ENCODE assay signal across 21 cellular contexts in genomic region chr17:71726320-71726719, GRCh38.
DNase-seq lines count a peak whose midpoint lies in the region; ATAC-seq and TF ChIP-seq lines count a peak whose summit lies in the region.
"Had no signal": no experiment of that assay in that cellular context is flagged by ENCODE, and none has a peak within 500 bp of the region (broad histone marks: within the 10 kb centered on the region; RNA-seq: fewer than 3 reads in every experiment).

No MANE protein-coding gene starts in this region.

- H3K36me3 ChIP-seq in SK-N-SH (replicated peaks in 1 of 2; ENCODE audit: control insufficient read depth in 1 of 2, insufficient read depth in 2 of 2, low read length in 1 of 2) = no peaks in the 10 kb centered on the region
- no peaks in the 10 kb centered on the region for H3K36me3 ChIP-seq in skeletal muscle satellite cell (ENCODE audit: insufficient read depth, low read length)
- H3K36me3 ChIP-seq: brain microvascular endothelial cell, colonic mucosa had no signal

- 36% methylated on average over 5 of the region's 5 CpGs for WGBS in SK-N-SH (ENCODE audit: low lambda C conversion rate)

- TF ChIP-seq RAD21 in SK-N-SH (IDR thresholded peaks at IDR 0.05; ENCODE audit: low read length) = no peak

- H3K4me2 ChIP-seq in SK-N-SH = no peak overlapping the region
- peak overlapping the region; percentile 54 for H3K4me2 ChIP-seq in skeletal muscle satellite cell (ENCODE audit: low read length)
- H3K4me2 ChIP-seq: GM23338 had no signal

- DNase-seq in SK-N-SH = no peak
- DNase-seq in NCI-H446 (lab: John Stamatoyannopoulos, UW) = peak; percentile 71 to 88
- DNase-seq in cerebellum (ENCODE audit: low spot score) = peak; percentile 2
- DNase-seq in NCI-H510A (lab: John Stamatoyannopoulos, UW) = no peak
- DNase-seq: activated naive CD4-positive, alpha-beta T cell treated with anti-CD3 and anti-CD28 coated beads, Interleukin-2, amount 10 ng/mL, durations not matched to agents 7 days and 5 days; activated T-cell treated with anti-CD3 and anti-CD28 coated beads, Interleukin-2, amount 50 U/mL, for 1 hour; brain microvascular endothelial cell; Caco-2; colonic mucosa; foreskin fibroblast; KBM-7; naive B cell; NCI-H2227 treated with DMSO at 0.1 percent for 48 hours; right cardiac atrium; SHP77; stimulated activated naive B cell treated with anti-CD40 and anti-IgM and Interleukin-4, amounts not matched to agents 10 μg/mL and 1 μg/mL and 100 μg/mL, for 72 hours had no signal

- TF ChIP-seq EP300 in SK-N-SH (IDR thresholded peaks at IDR 0.05; ENCODE audit: borderline replicate concordance in 1 of 2, low read depth in 1 of 2, low read length in 1 of 2) = no peak

- H3F3A ChIP-seq in SK-N-SH (replicated peaks; ENCODE audit: insufficient read depth) = no peaks in the 10 kb centered on the region

- no peaks in the 10 kb centered on the region for H3K9me2 ChIP-seq in SK-N-SH

- POLR2A ChIA-PET in SK-N-SH (lab: Yijun Ruan, JAX) = no interaction called here

- H3K9me3 ChIP-seq in SK-N-SH (no peaks in the 10 kb centered on the region), skeletal muscle satellite cell (replicated peaks; ENCODE audit: low read length) (no peaks in the 10 kb centered on the region)
- H3K9me3 ChIP-seq: Caco-2, colonic mucosa had no signal

- 0 out of 2 replicates have a peak overlapping the region, but pooled peaks have one; percentile 7 for H2AFZ ChIP-seq in SK-N-SH (ENCODE audit: low read depth)
- H2AFZ ChIP-seq: GM23338 had no signal

- CTCF ChIA-PET in SK-N-SH (lab: Yijun Ruan, JAX) = no interaction called here

- H3K4me3 ChIP-seq in SK-N-SH (ENCODE audit: low read depth in 2 of 2, low read length in 1 of 2) (0 out of 4 replicates have a peak overlapping the region, but pooled peaks of 1 of the 2 experiments have one; percentile 9), skeletal muscle satellite cell (ENCODE audit: low read length) (no peak overlapping the region)
- H3K4me3 ChIP-seq: colonic mucosa, GM23338 had no signal

- no peaks in the 10 kb centered on the region for H3K79me2 ChIP-seq in SK-N-SH (ENCODE audit: insufficient read depth)

- H3K4me1 ChIP-seq in SK-N-SH (ENCODE audit: control insufficient read depth in 1 of 2, insufficient read depth in 2 of 2, low read depth in 1 of 2, low read length in 1 of 2) (no peaks in the 10 kb centered on the region; a peak in 1 of 4 replicates), skeletal muscle satellite cell (ENCODE audit: control insufficient read depth, insufficient read depth, low read length) (no peaks in the 10 kb centered on the region)
- H3K4me1 ChIP-seq: Caco-2, colonic mucosa had no signal

- H4K20me1 ChIP-seq in SK-N-SH (ENCODE audit: insufficient read depth) = no peaks in the 10 kb centered on the region

- TF ChIP-seq CTCF in SK-N-SH (IDR thresholded peaks at IDR 0.05) = no peak

- no peak overlapping the region for H3K27ac ChIP-seq in SK-N-SH (ENCODE audit: low read depth in 2 of 2, low read length in 1 of 2)
- H3K27ac ChIP-seq: brain microvascular endothelial cell, colonic mucosa had no signal

- no peak for ATAC-seq in SK-N-SH treated with all-trans-retinoic acid at 6 μM for 48 hours
- ATAC-seq in HG03108 (IDR thresholded peaks at IDR 0.05; ENCODE audit: unreplicated experiment) = no peak
- no peak for ATAC-seq in GM19463 (IDR thresholded peaks at IDR 0.05; ENCODE audit: unreplicated experiment)
- ATAC-seq: GM23338; right cardiac atrium; stimulated activated naive B cell treated with anti-CD40 and anti-IgM and Interleukin-4, amounts not matched to agents 10 μg/mL and 1 μg/mL and 100 μg/mL, for 72 hours had no signal

- H3K9ac ChIP-seq in SK-N-SH (no peak overlapping the region), skeletal muscle satellite cell (ENCODE audit: low read depth, low read length) (no peak overlapping the region)

- H3K27me3 ChIP-seq in SK-N-SH (ENCODE audit: insufficient read depth) = no peaks in the 10 kb centered on the region
- H3K27me3 ChIP-seq in skeletal muscle satellite cell (ENCODE audit: control insufficient read depth, insufficient read depth, low read length) = no peaks in the 10 kb centered on the region
- H3K27me3 ChIP-seq: brain microvascular endothelial cell, colonic mucosa had no signal

TF ChIP-seq in SK-N-SH, 30 proteins besides CTCF, POLR2A, EP300 and RAD21 (continues in another document):
- TF ChIP-seq YY1 (IDR thresholded peaks at IDR 0.05; ENCODE audit: low read depth) = no peak
- TF ChIP-seq, protein P1, sequence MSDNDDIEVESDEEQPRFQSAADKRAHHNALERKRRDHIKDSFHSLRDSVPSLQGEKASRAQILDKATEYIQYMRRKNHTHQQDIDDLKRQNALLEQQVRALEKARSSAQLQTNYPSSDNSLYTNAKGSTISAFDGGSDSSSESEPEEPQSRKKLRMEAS (IDR thresholded peaks at IDR 0.05; ENCODE audit: low read depth) = no peak
- TF ChIP-seq SIN3A (IDR thresholded peaks at IDR 0.05; ENCODE audit: borderline replicate concordance, low read depth, low read length) = no peak
- TF ChIP-seq POLR2AphosphoS5 (IDR thresholded peaks at IDR 0.05; ENCODE audit: low read depth, low read length) = no peak
- TF ChIP-seq FOSL2 (IDR thresholded peaks at IDR 0.05; ENCODE audit: borderline replicate concordance, low read depth) = no peak
- TF ChIP-seq FOXJ3 (CRISPR knock-in tag; IDR thresholded peaks at IDR 0.05) = no peak
- TF ChIP-seq, protein P2, sequence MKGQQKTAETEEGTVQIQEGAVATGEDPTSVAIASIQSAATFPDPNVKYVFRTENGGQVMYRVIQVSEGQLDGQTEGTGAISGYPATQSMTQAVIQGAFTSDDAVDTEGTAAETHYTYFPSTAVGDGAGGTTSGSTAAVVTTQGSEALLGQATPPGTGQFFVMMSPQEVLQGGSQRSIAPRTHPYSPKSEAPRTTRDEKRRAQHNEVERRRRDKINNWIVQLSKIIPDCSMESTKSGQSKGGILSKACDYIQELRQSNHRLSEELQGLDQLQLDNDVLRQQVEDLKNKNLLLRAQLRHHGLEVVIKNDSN (IDR thresholded peaks at IDR 0.05; ENCODE audit: borderline replicate concordance, low read depth) = no peak
- TF ChIP-seq TAF1 (IDR thresholded peaks at IDR 0.05; ENCODE audit: borderline replicate concordance, low read depth, low read length) = no peak
- TF ChIP-seq CHD2 (IDR thresholded peaks at IDR 0.05; ENCODE audit: low read length, partially characterized antibody) = no peak
- no peak for TF ChIP-seq RCOR1 (IDR thresholded peaks at IDR 0.05; ENCODE audit: low read length)

TF ChIP-seq in SK-N-SH treated with all-trans-retinoic acid at 6 μM for 48 hours, 23 proteins besides CTCF, POLR2A, EP300 and RAD21 (continues in another document):
- TF ChIP-seq ZNF8 (CRISPR knock-in tag; IDR thresholded peaks at IDR 0.05) (no peak), RARB (CRISPR knock-in tag; IDR thresholded peaks at IDR 0.05) (no peak), GLIS3 (CRISPR knock-in tag; IDR thresholded peaks at IDR 0.05) (no peak), ZNF565 (CRISPR knock-in tag; conservative IDR thresholded peaks at IDR 0.05; ENCODE audit: low read depth) (no peak)
- TF ChIP-seq, protein P3, sequence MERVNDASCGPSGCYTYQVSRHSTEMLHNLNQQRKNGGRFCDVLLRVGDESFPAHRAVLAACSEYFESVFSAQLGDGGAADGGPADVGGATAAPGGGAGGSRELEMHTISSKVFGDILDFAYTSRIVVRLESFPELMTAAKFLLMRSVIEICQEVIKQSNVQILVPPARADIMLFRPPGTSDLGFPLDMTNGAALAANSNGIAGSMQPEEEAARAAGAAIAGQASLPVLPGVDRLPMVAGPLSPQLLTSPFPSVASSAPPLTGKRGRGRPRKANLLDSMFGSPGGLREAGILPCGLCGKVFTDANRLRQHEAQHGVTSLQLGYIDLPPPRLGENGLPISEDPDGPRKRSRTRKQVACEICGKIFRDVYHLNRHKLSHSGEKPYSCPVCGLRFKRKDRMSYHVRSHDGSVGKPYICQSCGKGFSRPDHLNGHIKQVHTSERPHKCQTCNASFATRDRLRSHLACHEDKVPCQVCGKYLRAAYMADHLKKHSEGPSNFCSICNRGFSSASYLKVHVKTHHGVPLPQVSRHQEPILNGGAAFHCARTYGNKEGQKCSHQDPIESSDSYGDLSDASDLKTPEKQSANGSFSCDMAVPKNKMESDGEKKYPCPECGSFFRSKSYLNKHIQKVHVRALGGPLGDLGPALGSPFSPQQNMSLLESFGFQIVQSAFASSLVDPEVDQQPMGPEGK (CRISPR knock-in tag; IDR thresholded peaks at IDR 0.05; ENCODE audit: borderline replicate concordance) = no peak
- TF ChIP-seq, protein P4, sequence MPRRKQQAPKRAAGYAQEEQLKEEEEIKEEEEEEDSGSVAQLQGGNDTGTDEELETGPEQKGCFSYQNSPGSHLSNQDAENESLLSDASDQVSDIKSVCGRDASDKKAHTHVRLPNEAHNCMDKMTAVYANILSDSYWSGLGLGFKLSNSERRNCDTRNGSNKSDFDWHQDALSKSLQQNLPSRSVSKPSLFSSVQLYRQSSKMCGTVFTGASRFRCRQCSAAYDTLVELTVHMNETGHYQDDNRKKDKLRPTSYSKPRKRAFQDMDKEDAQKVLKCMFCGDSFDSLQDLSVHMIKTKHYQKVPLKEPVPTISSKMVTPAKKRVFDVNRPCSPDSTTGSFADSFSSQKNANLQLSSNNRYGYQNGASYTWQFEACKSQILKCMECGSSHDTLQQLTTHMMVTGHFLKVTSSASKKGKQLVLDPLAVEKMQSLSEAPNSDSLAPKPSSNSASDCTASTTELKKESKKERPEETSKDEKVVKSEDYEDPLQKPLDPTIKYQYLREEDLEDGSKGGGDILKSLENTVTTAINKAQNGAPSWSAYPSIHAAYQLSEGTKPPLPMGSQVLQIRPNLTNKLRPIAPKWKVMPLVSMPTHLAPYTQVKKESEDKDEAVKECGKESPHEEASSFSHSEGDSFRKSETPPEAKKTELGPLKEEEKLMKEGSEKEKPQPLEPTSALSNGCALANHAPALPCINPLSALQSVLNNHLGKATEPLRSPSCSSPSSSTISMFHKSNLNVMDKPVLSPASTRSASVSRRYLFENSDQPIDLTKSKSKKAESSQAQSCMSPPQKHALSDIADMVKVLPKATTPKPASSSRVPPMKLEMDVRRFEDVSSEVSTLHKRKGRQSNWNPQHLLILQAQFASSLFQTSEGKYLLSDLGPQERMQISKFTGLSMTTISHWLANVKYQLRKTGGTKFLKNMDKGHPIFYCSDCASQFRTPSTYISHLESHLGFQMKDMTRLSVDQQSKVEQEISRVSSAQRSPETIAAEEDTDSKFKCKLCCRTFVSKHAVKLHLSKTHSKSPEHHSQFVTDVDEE (CRISPR knock-in tag; IDR thresholded peaks at IDR 0.05) = no peak
- TF ChIP-seq, protein P5, sequence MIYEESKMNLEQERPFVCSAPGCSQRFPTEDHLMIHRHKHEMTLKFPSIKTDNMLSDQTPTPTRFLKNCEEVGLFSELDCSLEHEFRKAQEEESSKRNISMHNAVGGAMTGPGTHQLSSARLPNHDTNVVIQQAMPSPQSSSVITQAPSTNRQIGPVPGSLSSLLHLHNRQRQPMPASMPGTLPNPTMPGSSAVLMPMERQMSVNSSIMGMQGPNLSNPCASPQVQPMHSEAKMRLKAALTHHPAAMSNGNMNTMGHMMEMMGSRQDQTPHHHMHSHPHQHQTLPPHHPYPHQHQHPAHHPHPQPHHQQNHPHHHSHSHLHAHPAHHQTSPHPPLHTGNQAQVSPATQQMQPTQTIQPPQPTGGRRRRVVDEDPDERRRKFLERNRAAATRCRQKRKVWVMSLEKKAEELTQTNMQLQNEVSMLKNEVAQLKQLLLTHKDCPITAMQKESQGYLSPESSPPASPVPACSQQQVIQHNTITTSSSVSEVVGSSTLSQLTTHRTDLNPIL (CRISPR knock-in tag; IDR thresholded peaks at IDR 0.05; ENCODE audit: low read depth) = no peak

Comparison
In these comparisons a context has a peak if more than half of its experiments do, and no peak if none do; other contexts are left out.
1. DNase-seq: peak in NCI-H446 (2 of 2) and cerebellum (single experiment); none in SK-N-SH (single experiment) and NCI-H510A (single experiment).